In genomic region chr21:26565546-26565945, GRCh38 we compare ENCODE assay signal across 25 cellular contexts. TPM values are rescaled to one million over a fixed set of nuclear protein-coding genes. Genes with fewer than 3 reads are reported as not detected.
"Had no signal": no experiment of that assay in that cellular context is flagged by ENCODE, and none has a peak within 500 bp of the region (broad histone marks: within the 10 kb centered on the region; RNA-seq: fewer than 3 reads in every experiment).

No MANE protein-coding gene starts in this region.

- H3K4me3 ChIP-seq: coronary artery, hepatocyte, prostate gland, sigmoid colon, smooth muscle cell, stomach, suprapubic skin, tibial nerve had no signal

- DNase-seq: activated CD4-positive, alpha-beta T cell treated with anti-CD3 and anti-CD28 coated beads for 4 hours; activated CD4-positive, alpha-beta T cell treated with anti-CD3 and anti-CD28 coated beads, Interleukin-2, amount 50 U/mL, for 4 hours; activated CD8-positive, alpha-beta memory T cell treated with anti-CD3 and anti-CD28 coated beads for 24 hours; activated effector memory CD4-positive, alpha-beta T cell treated with Interleukin-2 at 50 U/mL for 16 hours; activated naive CD4-positive, alpha-beta T cell treated with Interleukin-2 at 50 U/mL for 16 hours; anterior cingulate cortex; effector memory CD8-positive, alpha-beta T cell; foreskin keratinocyte; islet precursor cell; mesenchymal stem cell; retina; sigmoid colon; stimulated activated CD4-positive, alpha-beta T cell treated with anti-CD3 and anti-CD28 coated beads, Interleukin-15, amount 100 ng/mL, for 24 hours; stimulated activated CD4-positive, alpha-beta T cell treated with anti-CD3 and anti-CD28 coated beads, Interleukin-2, amount 100 ng/mL, for 24 hours; stimulated activated naive B cell treated with anti-CD40 and anti-IgM and Interleukin-4, amounts not matched to agents 10 μg/mL and 1 μg/mL and 100 μg/mL, for 72 hours; stomach; T-helper 1 cell had no signal

- ATAC-seq: effector memory CD8-positive, alpha-beta T cell; esophagus mucosa; foreskin keratinocyte; natural killer cell treated with Interleukin-12 subunit alpha and Interleukin-12 subunit beta and Interleukin-15 and Interleukin-18, amount 100 ng/mL, for 72 hours; stimulated activated naive B cell treated with anti-CD40 and anti-IgM and Interleukin-4, amounts not matched to agents 10 μg/mL and 1 μg/mL and 100 μg/mL, for 72 hours had no signal

- H2AFZ ChIP-seq: hepatocyte had no signal

- H3K27ac ChIP-seq: coronary artery, foreskin keratinocyte, hepatocyte, prostate gland, suprapubic skin, tibial nerve had no signal

- H3K4me2 ChIP-seq: hepatocyte, smooth muscle cell had no signal

- H3K4me1 ChIP-seq: foreskin keratinocyte, prostate gland, sigmoid colon, stomach, suprapubic skin, tibial nerve had no signal

- H3K27me3 ChIP-seq: foreskin keratinocyte, hepatocyte, sigmoid colon, stomach, suprapubic skin, tibial nerve had no signal

- H3K9me3 ChIP-seq: prostate gland, sigmoid colon, stomach, suprapubic skin, tibial nerve had no signal

- H3K36me3 ChIP-seq: prostate gland, sigmoid colon, stomach, suprapubic skin, tibial nerve had no signal

- H3K79me2 ChIP-seq: hepatocyte had no signal

RNA-seq across cellular contexts. Expression of gene CYYR1, which starts 7.5 kb away (rescaled TPM):
- total RNA-seq: natural killer cell treated with Interleukin-12 subunit alpha and Interleukin-12 subunit beta and Interleukin-15 and Interleukin-18, amount 100 ng/mL, for 72 hours had no signal
